ENCODE assay signal across 8 cellular contexts in genomic region chr10:109852004-109852717, GRCh38.
DNase-seq lines count a peak whose midpoint lies in the region; ATAC-seq and TF ChIP-seq lines count a peak whose summit lies in the region.

No MANE protein-coding gene starts in this region.

- no peaks in the 10 kb centered on the region for H3K36me3 Mint-ChIP-seq in activated naive CD8-positive, alpha-beta T cell treated with anti-CD3 and anti-CD28 coated beads for 36 hours

- H3K9me3 ChIP-seq in cardiac muscle cell (ENCODE audit: low read depth): no peaks in the 10 kb centered on the region
- no peaks in the 10 kb centered on the region for H3K9me3 ChIP-seq in aorta (ENCODE audit: control insufficient read depth, low read length)

- intact Hi-C loops in aorta (cut with DNase I): no loop called here

- H3K27ac Mint-ChIP-seq in activated naive CD8-positive, alpha-beta T cell treated with anti-CD3 and anti-CD28 coated beads for 36 hours: no peak overlapping the region

- H3K27me3 ChIP-seq in H7 (ENCODE audit: control insufficient read depth, insufficient read depth, low read length) (no peaks in the 10 kb centered on the region; the same call in 1 of the 2 replicates), cardiac muscle cell (peaks cover 6% of the 10 kb centered on the region), aorta (ENCODE audit: control insufficient read depth in 1 of 2, insufficient read depth in 2 of 2, low read length in 1 of 2) (no peaks in the 10 kb centered on the region)

- POLR2A ChIA-PET in GM10248 (lab: Yijun Ruan, JAX): no interaction called here

- H3K4me3 ChIP-seq in H7 (ENCODE audit: insufficient read depth, low read depth, low read length): no peak overlapping the region
- no peak overlapping the region for H3K4me3 ChIP-seq in cardiac muscle cell
- no peak overlapping the region for H3K4me3 ChIP-seq in aorta (ENCODE audit: low read length in 2 of 2)

- peaks cover 20% of the 10 kb centered on the region for H3K4me1 Mint-ChIP-seq in activated naive CD8-positive, alpha-beta T cell treated with anti-CD3 and anti-CD28 coated beads for 36 hours

- H3K4me3 Mint-ChIP-seq in activated naive CD8-positive, alpha-beta T cell treated with anti-CD3 and anti-CD28 coated beads for 36 hours: no peak overlapping the region

- peak; percentile 77 for ATAC-seq in aorta (ENCODE audit: low FRiP score)

- peaks cover 5% of the 10 kb centered on the region for H3K27me3 Mint-ChIP-seq in activated naive CD8-positive, alpha-beta T cell treated with anti-CD3 and anti-CD28 coated beads for 36 hours

- WGBS in aorta, 2 donors: 23 to 24% methylated on average over 15 of the region's 15 CpGs

- H3K36me3 ChIP-seq in H7 (replicated peaks; ENCODE audit: control insufficient read depth, insufficient read depth, low read length): no peaks in the 10 kb centered on the region
- H3K36me3 ChIP-seq in cardiac muscle cell: no peaks in the 10 kb centered on the region
- no peaks in the 10 kb centered on the region for H3K36me3 ChIP-seq in aorta (ENCODE audit: control insufficient read depth in 1 of 2, insufficient read depth in 2 of 2, low read length in 1 of 2)

- H3K27ac ChIP-seq in cardiac muscle cell: no peak overlapping the region
- no peak overlapping the region for H3K27ac ChIP-seq in aorta (ENCODE audit: low read depth in 1 of 2, low read length in 2 of 2)

- no peaks in the 10 kb centered on the region for H3K4me1 ChIP-seq in cardiac muscle cell (ENCODE audit: low read depth)
- no peaks in the 10 kb centered on the region for H3K4me1 ChIP-seq in aorta (ENCODE audit: control insufficient read depth in 1 of 2, insufficient read depth in 2 of 2, low read length in 2 of 2)

- DNase-seq in GM10248 (ENCODE audit: extremely low spot score) (peak; percentile 75), H7 (peak; percentile 75), M059J (ENCODE audit: low read depth) (peak; percentile 69), SKM-1 (lab: John Stamatoyannopoulos, UW; ENCODE audit: unreplicated experiment) (peak; percentile 6), cardiac muscle cell (ENCODE audit: low read depth in 1 of 2, low spot score in 1 of 2) (peak; percentile 77 to 78), pulmonary artery endothelial cell (ENCODE audit: low read depth, low spot score) (peak; percentile 24), aorta (peak; percentile 81 to 89)
- peak; percentile 70 for DNase-seq in activated naive CD8-positive, alpha-beta T cell treated with anti-CD3 and anti-CD28 coated beads for 36 hours

- CTCF ChIA-PET in GM10248 (lab: Yijun Ruan, JAX): interaction anchor here (0.7 to 2.0 kb wide), 10 partner anchors 9 to 78 kb away, joined by 3 to 11 read pairs (median 5); no protein-coding TSS in a partner anchor

- TF ChIP-seq CTCF in GM10248 (IDR thresholded peaks at IDR 0.05; ENCODE audit: control extremely low read depth, extremely low read depth, low read depth, missing control alignments) (peak; percentile 96), cardiac muscle cell (IDR thresholded peaks at IDR 0.05; ENCODE audit: low read depth, low read length) (peak; percentile 92)

- H3K9me3 Mint-ChIP-seq in activated naive CD8-positive, alpha-beta T cell treated with anti-CD3 and anti-CD28 coated beads for 36 hours: no peaks in the 10 kb centered on the region

Comparison
In these comparisons a context has a peak if more than half of its experiments do, and no peak if none do; other contexts are left out.
1. DNase-seq: peak in every context shown above with its lines; median percentile 85 in aorta; 78 in cardiac muscle cell; 75 in GM10248; 75 in H7; 70 in activated naive CD8-positive, alpha-beta T cell treated with anti-CD3 and anti-CD28 coated beads for 36 hours; 69 in M059J; 24 in pulmonary artery endothelial cell; 6 in SKM-1.